1 cellular context compared by ENCODE assay signal in genomic region chr6:85592044-85592443, GRCh38.
A peak's percentile ranks its signal among the peaks of the same experiment; 100 is the strongest.
TF ChIP-seq lines count a peak whose summit lies in the region.

No MANE protein-coding gene starts in this region.

TF ChIP-seq in HepG2, 621 proteins besides CTCF, POLR2A, EP300 and RAD21 (continued from another document):
- TF ChIP-seq ZNF501 (CRISPR knock-in tag; IDR thresholded peaks at IDR 0.05) (no peak), NR3C1 (CRISPR knock-in tag; IDR thresholded peaks at IDR 0.05) (no peak), ATF4 (CRISPR knock-in tag; IDR thresholded peaks at IDR 0.05) (0 out of 4 replicates have a peak, but pooled peaks of 1 of the 2 experiments have one; percentile 17), ZNF672 (CRISPR knock-in tag; IDR thresholded peaks at IDR 0.05) (no peak), ZNF513 (CRISPR knock-in tag; conservative IDR thresholded peaks at IDR 0.05) (no peak), ZNF724P (CRISPR knock-in tag; IDR thresholded peaks at IDR 0.05; ENCODE audit: borderline replicate concordance) (no peak), ZNF12 (CRISPR knock-in tag; IDR thresholded peaks at IDR 0.05) (no peak), HNF1A (IDR thresholded peaks at IDR 0.05; ENCODE audit: low read depth) (peak; percentile 58; the same call in 1 of the 2 replicates), HNF1A (CRISPR knock-in tag; IDR thresholded peaks at IDR 0.05; ENCODE audit: borderline replicate concordance) (no peak; the same call in 1 of the 2 replicates), ZNF234 (CRISPR knock-in tag; conservative IDR thresholded peaks at IDR 0.05) (no peak), ELF3 (CRISPR knock-in tag; IDR thresholded peaks at IDR 0.05) (no peak), TSC22D2 (CRISPR knock-in tag; IDR thresholded peaks at IDR 0.05; ENCODE audit: borderline replicate concordance) (no peak), FOXJ3 (CRISPR knock-in tag; IDR thresholded peaks at IDR 0.05; ENCODE audit: borderline replicate concordance) (peak; percentile 37; the same call in 1 of the 2 replicates), SOX13 (IDR thresholded peaks at IDR 0.05) (no peak), SOX13 (CRISPR knock-in tag; conservative IDR thresholded peaks at IDR 0.05 in 1 of 2, IDR thresholded peaks at IDR 0.05 in 1 of 2) (peak in 1 of 2 experiments; percentile 18; a peak in 1 of 4 replicates), ZSCAN30 (CRISPR knock-in tag; IDR thresholded peaks at IDR 0.05) (no peak), FOXA3 (CRISPR knock-in tag; IDR thresholded peaks at IDR 0.05) (peak; percentile 47; the same call in 1 of the 2 replicates), ZNF282 (IDR thresholded peaks at IDR 0.05; ENCODE audit: partially characterized antibody) (no peak), ZBTB34 (CRISPR knock-in tag; IDR thresholded peaks at IDR 0.05) (peak; percentile 41; the same call in 1 of the 2 replicates), TBX2 (CRISPR knock-in tag; IDR thresholded peaks at IDR 0.05; ENCODE audit: borderline replicate concordance) (no peak), SOX5 (CRISPR knock-in tag; IDR thresholded peaks at IDR 0.05; ENCODE audit: borderline replicate concordance) (no peak), KLF6 (CRISPR knock-in tag; IDR thresholded peaks at IDR 0.05) (no peak), JUN (CRISPR knock-in tag; IDR thresholded peaks at IDR 0.05) (no peak), TBP (CRISPR knock-in tag; IDR thresholded peaks at IDR 0.05) (no peak), ZNF652 (CRISPR knock-in tag; IDR thresholded peaks at IDR 0.05; ENCODE audit: borderline replicate concordance, low read depth) (no peak), SUZ12 (IDR thresholded peaks at IDR 0.05; ENCODE audit: low read depth, low read length) (no peak), FOXA1 (IDR thresholded peaks at IDR 0.05) (no peak), FOXA1 (CRISPR knock-in tag; IDR thresholded peaks at IDR 0.05) (peak; percentile 6; the same call in 1 of the 2 replicates), BCL6 (CRISPR knock-in tag; IDR thresholded peaks at IDR 0.05) (0 out of 2 replicates have a peak, but pooled peaks have one; percentile 14), SP2 (CRISPR knock-in tag; IDR thresholded peaks at IDR 0.05) (no peak), BRF2 (CRISPR knock-in tag; IDR thresholded peaks at IDR 0.05) (peak; percentile 51; the same call in 1 of the 2 replicates), ZNF547 (CRISPR knock-in tag; IDR thresholded peaks at IDR 0.05) (no peak), GZF1 (CRISPR knock-in tag; IDR thresholded peaks at IDR 0.05) (no peak), ZNF607 (CRISPR knock-in tag; IDR thresholded peaks at IDR 0.05; ENCODE audit: borderline replicate concordance) (0 out of 2 replicates have a peak, but pooled peaks have one; percentile 27), HNF4G (IDR thresholded peaks at IDR 0.05; ENCODE audit: borderline replicate concordance, low read depth, low read length) (no peak), HNF4G (CRISPR knock-in tag; IDR thresholded peaks at IDR 0.05; ENCODE audit: borderline replicate concordance, low read depth) (no peak), ARID5B (CRISPR knock-in tag; IDR thresholded peaks at IDR 0.05) (no peak), ATF1 (CRISPR knock-in tag; IDR thresholded peaks at IDR 0.05) (no peak), ZNF747 (CRISPR knock-in tag; IDR thresholded peaks at IDR 0.05; ENCODE audit: borderline replicate concordance) (no peak)
TF ChIP-seq in HepG2: peak in this region for 14.
